In genomic region chr4:102612824-102613366, GRCh38 we compare ENCODE assay signal across 1 cellular context.
TF ChIP-seq lines count a peak whose summit lies in the region.

No MANE protein-coding gene starts in this region.

TF ChIP-seq in GM12878, 131 proteins besides CTCF, POLR2A, EP300 and RAD21 (continued from another document):
- TF ChIP-seq ESRRA (IDR thresholded peaks at IDR 0.05; ENCODE audit: low read length) (no peak), CREM (IDR thresholded peaks at IDR 0.05; ENCODE audit: low read depth) (no peak), REST (IDR thresholded peaks at IDR 0.05; ENCODE audit: low read depth, low read length) (no peak), BCL3 (IDR thresholded peaks at IDR 0.05; ENCODE audit: borderline replicate concordance, insufficient read depth, low read depth, low read length, poor library complexity, severe bottlenecking) (no peak), MXI1 (IDR thresholded peaks at IDR 0.05; ENCODE audit: low read depth, low read length) (no peak), PBX3 (IDR thresholded peaks at IDR 0.05; ENCODE audit: insufficient replicate concordance, low read depth, low read length) (no peak), FOXK2 (IDR thresholded peaks at IDR 0.05) (no peak), CBX5 (IDR thresholded peaks at IDR 0.05; ENCODE audit: low read depth) (no peak)
- TF ChIP-seq, protein P1, sequence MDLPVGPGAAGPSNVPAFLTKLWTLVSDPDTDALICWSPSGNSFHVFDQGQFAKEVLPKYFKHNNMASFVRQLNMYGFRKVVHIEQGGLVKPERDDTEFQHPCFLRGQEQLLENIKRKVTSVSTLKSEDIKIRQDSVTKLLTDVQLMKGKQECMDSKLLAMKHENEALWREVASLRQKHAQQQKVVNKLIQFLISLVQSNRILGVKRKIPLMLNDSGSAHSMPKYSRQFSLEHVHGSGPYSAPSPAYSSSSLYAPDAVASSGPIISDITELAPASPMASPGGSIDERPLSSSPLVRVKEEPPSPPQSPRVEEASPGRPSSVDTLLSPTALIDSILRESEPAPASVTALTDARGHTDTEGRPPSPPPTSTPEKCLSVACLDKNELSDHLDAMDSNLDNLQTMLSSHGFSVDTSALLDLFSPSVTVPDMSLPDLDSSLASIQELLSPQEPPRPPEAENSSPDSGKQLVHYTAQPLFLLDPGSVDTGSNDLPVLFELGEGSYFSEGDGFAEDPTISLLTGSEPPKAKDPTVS (IDR thresholded peaks at IDR 0.05; ENCODE audit: low read depth, low read length): no peak
